Comparison of ENCODE assay signal across 8 cellular contexts in genomic region chr10:46228076-46229071, GRCh38. TPM values are rescaled to one million over a fixed set of nuclear protein-coding genes. Genes with fewer than 3 reads are reported as not detected.
A peak's percentile ranks its signal among the peaks of the same experiment; 100 is the strongest.
DNase-seq lines count a peak whose midpoint lies in the region; ATAC-seq and TF ChIP-seq lines count a peak whose summit lies in the region.

No MANE protein-coding gene starts in this region.

- WGBS in lower leg skin, 2 donors: 22 to 36% methylated on average over 11 of the region's 11 CpGs

- DNase-seq in Daoy (ENCODE audit: low read depth) (peak; percentile 73), H4 (ENCODE audit: low spot score) (peak; percentile 63), NCI-H2227 treated with DMSO at 0.1 percent for 48 hours (lab: John Stamatoyannopoulos, UW) (peak; percentile 21), dermis microvascular lymphatic vessel endothelial cell (ENCODE audit: low read depth in 2 of 2) (peak; percentile 72 to 82), lower leg skin (ENCODE audit: low spot score in 2 of 2) (peak; percentile 65 to 93)
- peak; percentile 43 to 65 for DNase-seq in activated CD4-positive, alpha-beta T cell treated with anti-CD3 and anti-CD28 coated beads, Interleukin-2, amount 50 U/mL, for 24 hours (ENCODE audit: low read depth in 1 of 2, low spot score in 1 of 2)
- peak in 2 of 3 donors; percentile 17 to 41 for DNase-seq in stimulated activated CD4-positive, alpha-beta T cell treated with anti-CD3 and anti-CD28 coated beads, TNF-alpha, amount 100 ng/mL, for 1 hour (ENCODE audit: low read depth in 3 of 3, low spot score in 1 of 3)

- TF ChIP-seq POLR2A in lower leg skin (IDR thresholded peaks at IDR 0.05): no peak

- ATAC-seq in HG03025 (IDR thresholded peaks at IDR 0.05; ENCODE audit: low FRiP score, unreplicated experiment): no peak

- intact Hi-C loops in lower leg skin (cut with DNase I; ENCODE audit: low total_unique reads): no loop called here

- peak in 1 of 3 donors; percentile 48 for TF ChIP-seq CTCF in lower leg skin (IDR thresholded peaks at IDR 0.05)

- H3K4me3 ChIP-seq in lower leg skin (ENCODE audit: low read depth, poor library complexity, severe bottlenecking): no peak overlapping the region

RNA-seq across cellular contexts. Expression of gene ANTXRL, which starts 58.4 kb away (rescaled TPM):
- total RNA-seq in Daoy (2014; rRNA removed; shearing (Covaris generic)): not detected in 2 replicates
- not detected in 2 replicates for total RNA-seq in H4 (2014; rRNA removed; shearing (Covaris generic))
- total RNA-seq in dermis microvascular lymphatic vessel endothelial cell (not detected in 2 replicates), lower leg skin (not detected)

Comparison
In these comparisons a context has a peak if more than half of its experiments do, and no peak if none do; other contexts are left out.
1. DNase-seq: peak in every context shown above with its lines; median percentile 79 in lower leg skin; 77 in dermis microvascular lymphatic vessel endothelial cell; 73 in Daoy; 63 in H4; 54 in activated CD4-positive, alpha-beta T cell treated with anti-CD3 and anti-CD28 coated beads, Interleukin-2, amount 50 U/mL, for 24 hours; 29 in stimulated activated CD4-positive, alpha-beta T cell treated with anti-CD3 and anti-CD28 coated beads, TNF-alpha, amount 100 ng/mL, for 1 hour; 21 in NCI-H2227 treated with DMSO at 0.1 percent for 48 hours.